In the genomic region with DNA sequence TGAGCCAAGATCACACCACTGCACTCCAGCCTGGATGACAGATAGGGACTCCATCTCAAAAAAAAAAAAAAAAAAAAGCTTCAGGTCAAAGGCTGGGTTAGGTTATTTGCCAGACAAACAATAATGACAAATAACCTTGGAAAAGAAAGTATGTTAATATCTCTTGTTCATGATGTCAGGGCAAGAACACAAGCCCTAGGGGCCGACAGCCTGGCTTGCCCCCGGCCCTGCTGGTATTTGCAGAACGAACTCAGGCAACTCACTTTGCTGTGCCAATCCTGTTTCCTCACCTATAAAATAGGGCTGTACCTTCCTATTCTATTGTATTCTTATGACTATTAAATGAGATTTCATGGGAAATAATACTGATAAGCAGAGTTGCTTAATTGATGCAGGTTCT, we compare ENCODE assay signal across 10 cellular contexts.
"Had no signal": no experiment of that assay in that cellular context is flagged by ENCODE, and none has a peak within 500 bp of the region (broad histone marks: within the 10 kb centered on the region; RNA-seq: fewer than 3 reads in every experiment).

No MANE protein-coding gene starts in this region.

- H3K27ac Mint-ChIP-seq: GM23338, H9, IgD-negative memory B cell had no signal

- DNase-seq: H9, HCEC 1CT, Karpas-422, KBM-7 had no signal

- ATAC-seq: GM23338 had no signal

- H3K4me1 Mint-ChIP-seq: GM23338 had no signal

- H3K4me3 Mint-ChIP-seq: GM23338, H9, IgD-negative memory B cell had no signal

- H3K9me3 Mint-ChIP-seq: GM23338, H9, IgD-negative memory B cell had no signal

- H3K4me2 ChIP-seq: GM23338, KMS-11 had no signal

- H3K27me3 Mint-ChIP-seq: IgD-negative memory B cell had no signal

- H3K9ac ChIP-seq: KMS-11 had no signal

- H3K4me3 ChIP-seq: GM23338 had no signal

- H2AFZ ChIP-seq: GM23338 had no signal

- FAIRE-seq: H1, H54, HTR-8/SVneo had no signal

- H3K27ac ChIP-seq: KMS-11 had no signal
